In the genomic region with DNA sequence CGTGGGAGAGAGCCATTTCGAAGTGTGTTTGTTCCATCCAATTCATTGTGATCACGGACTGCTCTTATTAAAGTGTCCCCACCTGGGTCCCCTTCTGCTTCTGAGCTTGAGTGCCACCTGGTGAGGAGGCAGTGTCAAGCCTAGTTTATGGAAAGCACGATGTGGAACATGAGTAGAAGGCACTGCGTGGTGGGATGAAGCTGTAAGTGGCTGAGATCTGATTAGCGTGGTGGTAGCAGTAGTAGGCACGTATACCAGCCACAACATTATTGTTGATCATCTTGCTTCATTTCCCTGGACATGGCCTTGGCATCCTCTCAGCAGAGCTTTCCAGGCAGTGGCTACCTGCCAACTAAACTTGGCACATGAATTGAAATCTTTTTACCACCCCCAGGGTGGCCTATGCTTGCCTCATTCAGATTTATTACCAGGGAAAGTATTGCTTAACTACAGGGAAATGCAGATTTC, we compare ENCODE assay signal across 8 cellular contexts. TPM values are rescaled to one million over a fixed set of nuclear protein-coding genes. Genes with fewer than 3 reads are reported as not detected.
A peak's percentile ranks its signal among the peaks of the same experiment; 100 is the strongest.
DNase-seq lines count a peak whose midpoint lies in the region; ATAC-seq and TF ChIP-seq lines count a peak whose summit lies in the region.

No MANE protein-coding gene starts in this region.

- no peak overlapping the region for H3K4me3 Mint-ChIP-seq in GM23338

- H3K27ac ChIP-seq in parathyroid adenoma (peak overlapping the region; percentile 9), GM23338 (ENCODE audit: low read depth) (no peak overlapping the region)

- no peak overlapping the region for H3K27ac Mint-ChIP-seq in GM23338

- H3K27me3 ChIP-seq in parathyroid adenoma (ENCODE audit: control insufficient read depth, insufficient read depth, low read length) (no peaks in the 10 kb centered on the region), GM23338 (ENCODE audit: insufficient read depth) (no peaks in the 10 kb centered on the region)

- H3K4me2 ChIP-seq in parathyroid adenoma (ENCODE audit: low read length): peak overlapping the region; percentile 28
- no peak overlapping the region for H3K4me2 ChIP-seq in GM23338

- no peaks in the 10 kb centered on the region for H4K20me1 ChIP-seq in GM23338 (replicated peaks; ENCODE audit: insufficient read depth)

- no peak overlapping the region for H3K9ac ChIP-seq in parathyroid adenoma

- no peaks in the 10 kb centered on the region for H3K36me3 ChIP-seq in parathyroid adenoma (ENCODE audit: control insufficient read depth, insufficient read depth, low read length)
- no peaks in the 10 kb centered on the region for H3K36me3 ChIP-seq in GM23338 (ENCODE audit: insufficient read depth)

- in situ Hi-C loops in KBM-7 (cut with MboI; ENCODE audit: low pct_unique_long_range_greater_than_20kb, low sequenced_read_pairs): no loop called here

- H2AFZ ChIP-seq in parathyroid adenoma: no peak overlapping the region
- H2AFZ ChIP-seq in GM23338: no peak overlapping the region

- H3K4me1 ChIP-seq in parathyroid adenoma (peaks cover 5% of the 10 kb centered on the region), GM23338 (ENCODE audit: insufficient read depth) (no peaks in the 10 kb centered on the region)

- no peaks in the 10 kb centered on the region for H3K9me3 ChIP-seq in parathyroid adenoma (ENCODE audit: control insufficient read depth, low read length)

- no peaks in the 10 kb centered on the region for H3K36me3 Mint-ChIP-seq in GM23338 (ENCODE audit: low read depth)

- H3K4me3 ChIP-seq in parathyroid adenoma (ENCODE audit: low read depth, low read length) (no peak overlapping the region), GM23338 (no peak overlapping the region)

- TF ChIP-seq CTCF in parathyroid adenoma (IDR thresholded peaks at IDR 0.05) (no peak), GM23338 (conservative IDR thresholded peaks at IDR 0.05; ENCODE audit: low read depth in 2 of 2) (peak in 1 of 2 experiments; percentile 37; a peak in 2 of 4 replicates)

- no peaks in the 10 kb centered on the region for H3K9me3 Mint-ChIP-seq in GM23338

- no peaks in the 10 kb centered on the region for H3K4me1 Mint-ChIP-seq in GM23338

- H3F3A ChIP-seq in GM23338 (replicated peaks; ENCODE audit: low read depth): no peaks in the 10 kb centered on the region

- no peaks in the 10 kb centered on the region for H3K27me3 Mint-ChIP-seq in GM23338 (ENCODE audit: insufficient read depth, low read depth, poor library complexity)

- H3K79me2 ChIP-seq in parathyroid adenoma (no peaks in the 10 kb centered on the region), GM23338 (replicated peaks; ENCODE audit: insufficient read depth) (no peaks in the 10 kb centered on the region)

- DNase-seq in GM03348 (ENCODE audit: low spot score) (peak; percentile 29), NCI-H1694 (lab: John Stamatoyannopoulos, UW) (peak; percentile 47), dermis blood vessel endothelial cell (peak; percentile 46), middle frontal gyrus (ENCODE audit: extremely low spot score, low spot score) (no peak), GM23338 (ENCODE audit: low spot score) (no peak), KBM-7 (no peak)

- ATAC-seq in GM21737 (IDR thresholded peaks at IDR 0.05; ENCODE audit: unreplicated experiment) (peak; percentile 60), GM23338 (no peak)

- no peaks in the 10 kb centered on the region for H3K9me2 ChIP-seq in GM23338 (ENCODE audit: insufficient read depth)

TF ChIP-seq in GM23338, 12 proteins besides CTCF, POLR2A, EP300 and RAD21:
- TF ChIP-seq, protein P1, sequence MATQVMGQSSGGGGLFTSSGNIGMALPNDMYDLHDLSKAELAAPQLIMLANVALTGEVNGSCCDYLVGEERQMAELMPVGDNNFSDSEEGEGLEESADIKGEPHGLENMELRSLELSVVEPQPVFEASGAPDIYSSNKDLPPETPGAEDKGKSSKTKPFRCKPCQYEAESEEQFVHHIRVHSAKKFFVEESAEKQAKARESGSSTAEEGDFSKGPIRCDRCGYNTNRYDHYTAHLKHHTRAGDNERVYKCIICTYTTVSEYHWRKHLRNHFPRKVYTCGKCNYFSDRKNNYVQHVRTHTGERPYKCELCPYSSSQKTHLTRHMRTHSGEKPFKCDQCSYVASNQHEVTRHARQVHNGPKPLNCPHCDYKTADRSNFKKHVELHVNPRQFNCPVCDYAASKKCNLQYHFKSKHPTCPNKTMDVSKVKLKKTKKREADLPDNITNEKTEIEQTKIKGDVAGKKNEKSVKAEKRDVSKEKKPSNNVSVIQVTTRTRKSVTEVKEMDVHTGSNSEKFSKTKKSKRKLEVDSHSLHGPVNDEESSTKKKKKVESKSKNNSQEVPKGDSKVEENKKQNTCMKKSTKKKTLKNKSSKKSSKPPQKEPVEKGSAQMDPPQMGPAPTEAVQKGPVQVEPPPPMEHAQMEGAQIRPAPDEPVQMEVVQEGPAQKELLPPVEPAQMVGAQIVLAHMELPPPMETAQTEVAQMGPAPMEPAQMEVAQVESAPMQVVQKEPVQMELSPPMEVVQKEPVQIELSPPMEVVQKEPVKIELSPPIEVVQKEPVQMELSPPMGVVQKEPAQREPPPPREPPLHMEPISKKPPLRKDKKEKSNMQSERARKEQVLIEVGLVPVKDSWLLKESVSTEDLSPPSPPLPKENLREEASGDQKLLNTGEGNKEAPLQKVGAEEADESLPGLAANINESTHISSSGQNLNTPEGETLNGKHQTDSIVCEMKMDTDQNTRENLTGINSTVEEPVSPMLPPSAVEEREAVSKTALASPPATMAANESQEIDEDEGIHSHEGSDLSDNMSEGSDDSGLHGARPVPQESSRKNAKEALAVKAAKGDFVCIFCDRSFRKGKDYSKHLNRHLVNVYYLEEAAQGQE (IDR thresholded peaks at IDR 0.05; ENCODE audit: unreplicated experiment): no peak
- no peak for TF ChIP-seq POLR2AphosphoS5 (IDR thresholded peaks at IDR 0.05; ENCODE audit: low read depth)
- no peak for TF ChIP-seq NANOG (IDR thresholded peaks at IDR 0.05; ENCODE audit: borderline replicate concordance)
- TF ChIP-seq JUNB (IDR thresholded peaks at IDR 0.05; ENCODE audit: unreplicated experiment): no peak
- TF ChIP-seq ZNF114 (CRISPR knock-in tag; IDR thresholded peaks at IDR 0.05): no peak
- TF ChIP-seq EZH2 (IDR thresholded peaks at IDR 0.05; ENCODE audit: low read depth, unreplicated experiment): no peak
- no peak for TF ChIP-seq EZH2phosphoT487 (IDR thresholded peaks at IDR 0.05; ENCODE audit: unreplicated experiment)
TF ChIP-seq in GM23338: peak in this region for 0.

RNA-seq across cellular contexts. Expression of a gene that starts 46.4 kb away (rescaled TPM):
- 14.8 and 20.6 TPM in 2 replicates for total RNA-seq in dermis blood vessel endothelial cell
- total RNA-seq in GM23338 (2014; rRNA removed; shearing (Covaris generic)): 2.0 and 5.7 TPM in 2 replicates
- polyA plus RNA-seq in GM23338 (2016; fragmentation: Nextera tagmentation; extraction: Ambion mirVana): 0.77 and 1.2 TPM in 2 replicates

Comparison
In these comparisons a context has a peak if more than half of its experiments do, and no peak if none do; other contexts are left out.
1. DNase-seq: peak in GM03348 (single experiment), NCI-H1694 (single experiment) and dermis blood vessel endothelial cell (single experiment); none in middle frontal gyrus (single experiment), GM23338 (single experiment) and KBM-7 (single experiment).